In the genomic region with DNA sequence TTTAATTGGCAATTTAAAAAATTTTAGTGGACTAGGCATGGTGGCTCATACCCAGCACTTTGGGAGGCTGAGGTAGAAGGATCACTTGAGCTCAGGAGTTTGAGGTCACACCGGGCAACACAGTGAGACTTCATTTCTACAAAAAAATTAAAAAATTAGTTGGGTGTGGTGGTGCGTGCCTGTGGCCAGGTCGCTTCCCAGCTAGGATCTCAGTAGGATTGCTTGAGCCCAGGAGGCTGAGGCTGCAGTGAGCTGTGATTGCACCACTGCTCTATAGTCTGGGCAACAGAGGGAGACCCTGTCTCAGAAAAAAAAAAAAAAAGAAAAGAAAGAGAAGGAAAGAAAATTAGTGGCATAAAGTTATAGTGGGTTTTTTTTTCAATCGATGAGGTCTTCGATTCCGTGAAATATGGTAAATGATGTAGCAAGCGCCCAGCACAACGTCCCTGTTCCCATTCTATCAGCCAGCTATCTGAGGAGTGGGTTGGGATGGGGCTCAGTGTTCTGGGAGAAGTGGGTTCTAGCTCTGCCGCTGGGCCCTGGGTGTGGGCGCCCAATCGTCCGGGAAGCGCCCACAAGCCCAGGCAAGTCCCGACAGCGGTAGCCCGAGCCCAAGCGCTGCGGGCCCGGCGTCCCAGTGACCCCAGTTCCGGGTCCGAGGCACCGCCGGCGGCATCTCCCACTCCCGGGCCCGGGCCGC, we compare ENCODE assay signal across 6 cellular contexts. TPM values are rescaled to one million over a fixed set of nuclear protein-coding genes. Genes with fewer than 3 reads are reported as not detected.
A peak's percentile ranks its signal among the peaks of the same experiment; 100 is the strongest.
DNase-seq lines count a peak whose midpoint lies in the region; ATAC-seq and TF ChIP-seq lines count a peak whose summit lies in the region.

No MANE protein-coding gene starts in this region.

- intact Hi-C loops in psoas muscle (cut with DNase I) = no loop called here

- peaks cover 57% of the 10 kb centered on the region for H3K27me3 ChIP-seq in HUES64 (ENCODE audit: insufficient read depth, low read length)
- H3K27me3 ChIP-seq in duodenal mucosa (ENCODE audit: control insufficient read depth in 1 of 2, insufficient read depth in 2 of 2, low read length in 2 of 2) = peaks cover 9 to 11% of the 10 kb centered on the region in 2 donors
- H3K27me3 ChIP-seq in psoas muscle (ENCODE audit: insufficient read depth in 3 of 3, low read length in 2 of 3) = peaks cover 0 to 8% (median 6%) of the 10 kb centered on the region in 3 donors

- H3K9me3 ChIP-seq in HUES64 (ENCODE audit: insufficient read depth, low read depth, low read length) (no peaks in the 10 kb centered on the region), duodenal mucosa (ENCODE audit: control insufficient read depth in 1 of 2, low read length in 2 of 2) (no peaks in the 10 kb centered on the region), psoas muscle (no peaks in the 10 kb centered on the region)

- no peaks in the 10 kb centered on the region; the same call in 1 of the 2 replicates for H3K36me3 ChIP-seq in HUES64 (ENCODE audit: insufficient read depth, low read length)
- no peaks in the 10 kb centered on the region for H3K36me3 ChIP-seq in duodenal mucosa (ENCODE audit: control insufficient read depth in 1 of 2, insufficient read depth in 2 of 2, low read length in 2 of 2)
- peaks cover 0 to 8% of the 10 kb centered on the region in 2 donors for H3K36me3 ChIP-seq in psoas muscle (ENCODE audit: insufficient read depth in 1 of 2, low read depth in 1 of 2)

- no peak overlapping the region for H3K27ac ChIP-seq in HUES64 (ENCODE audit: low read depth, low read length)
- H3K27ac ChIP-seq in duodenal mucosa (ENCODE audit: low read depth, low read length) = no peak overlapping the region
- H3K27ac ChIP-seq in psoas muscle = peak overlapping the region; percentile 50

- ATAC-seq in psoas muscle (no peak), HG03439 (IDR thresholded peaks at IDR 0.05; ENCODE audit: unreplicated experiment) (no peak)

- H3K4me3 ChIP-seq in HUES64 (ENCODE audit: low read length) = peak overlapping the region; percentile 69
- peak overlapping the region; percentile 61 to 62 for H3K4me3 ChIP-seq in duodenal mucosa (ENCODE audit: low read depth in 1 of 2, low read length in 2 of 2)
- peak overlapping the region; percentile 82 for H3K4me3 ChIP-seq in psoas muscle

- peaks cover 12% of the 10 kb centered on the region; the same call in 1 of the 2 replicates for H3K4me1 ChIP-seq in HUES64 (ENCODE audit: insufficient read depth, low read length)
- H3K4me1 ChIP-seq in duodenal mucosa (ENCODE audit: control insufficient read depth in 1 of 2, insufficient read depth in 2 of 2, low read length in 2 of 2) = peaks cover 5 to 17% of the 10 kb centered on the region in 2 donors
- peaks cover under 1% of the 10 kb centered on the region for H3K4me1 ChIP-seq in psoas muscle

- WGBS in HUES64 = 14% methylated on average over 27 of the region's 28 CpGs
- WGBS in psoas muscle, 3 donors = 28 to 39% (median 29%) methylated on average over 22 to 28 of the region's 28 CpGs

- H3K9ac ChIP-seq in HUES64 (ENCODE audit: low read depth, low read length) (peak overlapping the region; percentile 78), duodenal mucosa (ENCODE audit: low read depth in 1 of 2, low read length in 2 of 2) (no peak overlapping the region)

- DNase-seq in psoas muscle (no peak), SIG-M5 treated with dmso at 0.1 percent for 504 hours (lab: John Stamatoyannopoulos, UW; ENCODE audit: unreplicated experiment) (no peak), HK-2 (ENCODE audit: unreplicated experiment) (no peak)

- TF ChIP-seq CTCF in psoas muscle (IDR thresholded peaks at IDR 0.05) = no peak

RNA-seq across cellular contexts. Expression of a gene that starts 1.4 kb away (rescaled TPM):
- polyA plus RNA-seq in HUES64 (2013, experiment 1 of 2) = 15.0 TPM
- polyA plus RNA-seq in HUES64 (2013, experiment 2 of 2) = 12.0 TPM
- 10 to 100 TPM in 3 of 4 donors, under 1 TPM in 1; 0.75 to 12.6 (median 11.5) TPM for total RNA-seq in psoas muscle
- 100 to 1,000 TPM in 1 of 3 donors, 1 to 10 TPM in 2; 5.7 to 257 (median 7.8) TPM for polyA plus RNA-seq in psoas muscle

RNA-seq across cellular contexts. Expression of a gene that starts 8.3 kb away (rescaled TPM):
- 22.0 TPM for polyA plus RNA-seq in HUES64 (2013, experiment 1 of 2)
- polyA plus RNA-seq in HUES64 (2013, experiment 2 of 2) = 24.9 TPM
- total RNA-seq in psoas muscle = 10 to 100 TPM; 16.7 to 39.6 (median 27.8) TPM
- 10 to 100 TPM; 24.7 to 35.9 (median 26.5) TPM for polyA plus RNA-seq in psoas muscle

RNA-seq across cellular contexts. Expression of a gene that starts 10.5 kb away (rescaled TPM):
- 65.3 TPM for polyA plus RNA-seq in HUES64 (2013, experiment 1 of 2)
- polyA plus RNA-seq in HUES64 (2013, experiment 2 of 2) = 60.1 TPM
- total RNA-seq in psoas muscle = 10 to 100 TPM; 27.7 to 42.5 (median 37.0) TPM
- polyA plus RNA-seq in psoas muscle = 10 to 100 TPM; 32.2 to 73.9 (median 44.1) TPM

RNA-seq across cellular contexts. Expression of a gene that starts 19.2 kb away (rescaled TPM):
- not detected for polyA plus RNA-seq in HUES64 (2013, experiment 1 of 2)
- polyA plus RNA-seq in HUES64 (2013, experiment 2 of 2) = not detected
- under 1 TPM; 0.22 to 0.64 (median 0.37) TPM for total RNA-seq in psoas muscle
- polyA plus RNA-seq in psoas muscle = under 1 TPM; 0.08 to 0.91 (median 0.22) TPM

RNA-seq across cellular contexts. Expression of a gene that starts 20.1 kb away (rescaled TPM):
- polyA plus RNA-seq in HUES64 (2013, experiment 1 of 2) = 17.7 TPM
- polyA plus RNA-seq in HUES64 (2013, experiment 2 of 2) = 19.4 TPM
- 10 to 100 TPM; 52.8 to 71.9 (median 59.9) TPM for total RNA-seq in psoas muscle
- 10 to 100 TPM; 60.3 to 98.7 (median 75.0) TPM for polyA plus RNA-seq in psoas muscle
